Comparison of ENCODE assay signal across 18 cellular contexts in the genomic region with DNA sequence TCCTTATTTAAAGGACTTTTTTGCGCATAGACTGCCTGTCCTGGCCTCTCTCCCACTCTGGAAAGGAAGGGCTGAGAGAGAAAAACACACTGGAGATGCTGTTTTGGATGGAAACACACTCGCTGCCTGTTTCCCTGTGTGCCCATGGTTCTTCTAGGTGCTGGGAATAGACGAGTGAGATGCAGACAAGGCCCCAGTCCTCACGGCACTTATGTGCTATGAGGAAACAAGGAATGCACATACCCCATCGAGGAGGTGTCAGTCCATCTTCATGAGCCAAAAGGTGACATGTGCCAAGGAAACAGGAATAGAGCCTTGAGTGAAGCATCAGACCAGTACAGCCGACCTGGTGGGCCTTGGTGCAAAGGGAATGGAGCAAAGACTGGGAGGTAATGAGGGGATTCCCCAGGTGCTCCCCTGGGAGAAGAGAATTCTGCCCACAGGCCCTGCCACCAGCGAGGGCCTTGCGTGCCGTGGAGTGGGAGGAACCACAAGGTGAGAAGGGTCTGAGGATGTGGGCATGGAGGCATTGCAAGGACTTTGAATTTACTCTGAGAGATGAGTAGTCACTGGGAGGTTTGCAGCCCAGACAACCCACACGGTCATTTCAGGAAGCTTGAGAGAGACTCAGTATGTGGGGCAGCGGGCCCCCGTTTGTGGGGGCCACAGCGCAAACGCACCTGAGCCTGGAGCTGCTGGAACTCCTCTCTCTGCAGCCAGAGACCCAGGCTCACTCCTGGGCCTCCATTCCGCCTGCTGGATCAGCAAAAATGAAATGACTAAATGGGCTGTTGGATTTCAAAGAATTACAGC.
A peak's percentile ranks its signal among the peaks of the same experiment; 100 is the strongest.
DNase-seq lines count a peak whose midpoint lies in the region; ATAC-seq, FAIRE-seq and TF ChIP-seq lines count a peak whose summit lies in the region.
"Had no signal": no experiment of that assay in that cellular context is flagged by ENCODE, and none has a peak within 500 bp of the region (broad histone marks: within the 10 kb centered on the region; RNA-seq: fewer than 3 reads in every experiment).

No MANE protein-coding gene starts in this region.

- CTCF ChIA-PET in activated CD8-positive, alpha-beta T cell treated with anti-CD3 and anti-CD28 coated beads, Interleukin-2, amount 10 ng/mL, durations not matched to agents 7 days and 5 days (lab: Charles Lee), result no interaction called here
- CTCF ChIA-PET in activated CD8-positive, alpha-beta T cell treated with anti-CD3 and anti-CD28 coated beads for 36 hours (lab: Charles Lee), result no interaction called here
- CTCF ChIA-PET in endothelial cell of umbilical vein (lab: Charles Lee), result interaction anchor here (1.0 to 1.6 kb wide), 3 partner anchors 9 to 173 kb away, joined by 3 to 5 read pairs (median 4); no protein-coding TSS in a partner anchor

- ATAC-seq in activated CD8-positive, alpha-beta T cell treated with anti-CD3 and anti-CD28 coated beads, Interleukin-2, amount 10 ng/mL, durations not matched to agents 7 days and 5 days, result no peak
- ATAC-seq in activated CD8-positive, alpha-beta T cell treated with anti-CD3 and anti-CD28 coated beads for 36 hours, result no peak
- no peak for ATAC-seq in GM19455 (IDR thresholded peaks at IDR 0.05; ENCODE audit: unreplicated experiment)
- ATAC-seq: CD8-positive, alpha-beta T cell had no signal

- POLR2A ChIA-PET in activated CD8-positive, alpha-beta T cell treated with anti-CD3 and anti-CD28 coated beads, Interleukin-2, amount 10 ng/mL, durations not matched to agents 7 days and 5 days (lab: Charles Lee), result no interaction called here
- POLR2A ChIA-PET in activated CD8-positive, alpha-beta T cell treated with anti-CD3 and anti-CD28 coated beads for 36 hours (lab: Charles Lee), result no interaction called here
- POLR2A ChIA-PET in endothelial cell of umbilical vein (lab: Charles Lee), result no interaction called here

- H2AFZ ChIP-seq in endothelial cell of umbilical vein (ENCODE audit: low read depth, low read length), result peak overlapping the region; percentile 12
- peak overlapping the region; percentile 41 for H2AFZ ChIP-seq in neural progenitor cell (replicated peaks)

- FAIRE-seq in endothelial cell of umbilical vein (lab: Jason Lieb, UNC), result peak; percentile 70
- FAIRE-seq: colon, GM12892 had no signal

- no peak overlapping the region for H3K4me3 Mint-ChIP-seq in activated CD8-positive, alpha-beta T cell treated with anti-CD3 and anti-CD28 coated beads, Interleukin-2, amount 10 ng/mL, durations not matched to agents 7 days and 5 days
- H3K4me3 Mint-ChIP-seq in activated CD8-positive, alpha-beta T cell treated with anti-CD3 and anti-CD28 coated beads for 36 hours, result no peak overlapping the region
- H3K4me3 Mint-ChIP-seq in neural progenitor cell (no peak overlapping the region), type B pancreatic cell (no peak overlapping the region)
- H3K4me3 Mint-ChIP-seq: activated naive CD8-positive, alpha-beta T cell treated with anti-CD3 and anti-CD28 coated beads for 36 hours; CD8-positive, alpha-beta T cell had no signal

- H3K9me1 ChIP-seq in endothelial cell of umbilical vein (replicated peaks; ENCODE audit: control insufficient read depth, extremely low read depth, insufficient read depth, low read length), result no peaks in the 10 kb centered on the region

- dilution Hi-C loops in endothelial cell of umbilical vein (cut with MboI; ENCODE audit: extremely low pct_ligation_motif_present, low sequenced_read_pairs), result loop anchor here (5.0 kb wide), 1 partner anchor 56 kb away; no protein-coding TSS in a partner anchor

- H3K27me3 Mint-ChIP-seq in activated CD8-positive, alpha-beta T cell treated with anti-CD3 and anti-CD28 coated beads, Interleukin-2, amount 10 ng/mL, durations not matched to agents 7 days and 5 days (ENCODE audit: low read depth), result peaks cover 7% of the 10 kb centered on the region
- peaks cover 3% of the 10 kb centered on the region for H3K27me3 Mint-ChIP-seq in activated CD8-positive, alpha-beta T cell treated with anti-CD3 and anti-CD28 coated beads for 36 hours
- H3K27me3 Mint-ChIP-seq in neural progenitor cell (ENCODE audit: insufficient read depth, low read depth) (peaks cover 3% of the 10 kb centered on the region), type B pancreatic cell (no peaks in the 10 kb centered on the region)

- no peaks in the 10 kb centered on the region for H3K4me1 Mint-ChIP-seq in activated CD8-positive, alpha-beta T cell treated with anti-CD3 and anti-CD28 coated beads, Interleukin-2, amount 10 ng/mL, durations not matched to agents 7 days and 5 days (ENCODE audit: low read depth)
- no peaks in the 10 kb centered on the region for H3K4me1 Mint-ChIP-seq in activated CD8-positive, alpha-beta T cell treated with anti-CD3 and anti-CD28 coated beads for 36 hours (ENCODE audit: low read depth)
- H3K4me1 Mint-ChIP-seq in neural progenitor cell, result peaks cover 29% of the 10 kb centered on the region
- H3K4me1 Mint-ChIP-seq in type B pancreatic cell (ENCODE audit: unreplicated experiment), result peaks cover 42% of the 10 kb centered on the region
- H3K4me1 Mint-ChIP-seq: activated naive CD8-positive, alpha-beta T cell treated with anti-CD3 and anti-CD28 coated beads for 36 hours had no signal

- DNase-seq in activated CD8-positive, alpha-beta T cell treated with anti-CD3 and anti-CD28 coated beads, Interleukin-2, amount 10 ng/mL, durations not matched to agents 7 days and 5 days, result peak; percentile 2
- DNase-seq in activated CD8-positive, alpha-beta T cell treated with anti-CD3 and anti-CD28 coated beads for 36 hours, result no peak
- DNase-seq in endothelial cell of umbilical vein (ENCODE audit: low read depth, low spot score) (no peak), neural progenitor cell (ENCODE audit: low spot score) (no peak), type B pancreatic cell (ENCODE audit: extremely low spot score, unreplicated experiment) (no peak), NOMO-1 treated with DMSO at 0.1 percent for 48 hours (lab: John Stamatoyannopoulos, UW; ENCODE audit: unreplicated experiment) (no peak), NCI-H69 (lab: John Stamatoyannopoulos, UW) (no peak)
- DNase-seq: 8988T; activated naive CD8-positive, alpha-beta T cell treated with anti-CD3 and anti-CD28 coated beads for 36 hours; CD8-positive, alpha-beta T cell; NCI-H2171; stimulated activated CD4-positive, alpha-beta T cell treated with anti-CD3 and anti-CD28 coated beads, Interleukin-2, amount 100 ng/mL, for 24 hours; stimulated activated CD8-positive, alpha-beta memory T cell treated with anti-CD3 and anti-CD28 coated beads, Interleukin-4, amount 100 ng/mL, for 48 hours had no signal

- peak; percentile 14 for TF ChIP-seq POLR2A in endothelial cell of umbilical vein (IDR thresholded peaks at IDR 0.05; ENCODE audit: low read depth, low read length)

- H3K9ac ChIP-seq in endothelial cell of umbilical vein (replicated peaks; ENCODE audit: extremely low read depth, insufficient read depth, low read length), result peak overlapping the region; percentile 89
- no peak overlapping the region for H3K9ac ChIP-seq in neural progenitor cell

- H3K4me2 ChIP-seq in endothelial cell of umbilical vein (ENCODE audit: insufficient read depth, low read length) (peak overlapping the region; percentile 53), neural progenitor cell (no peak overlapping the region)

- no peak overlapping the region for H3K27ac Mint-ChIP-seq in activated CD8-positive, alpha-beta T cell treated with anti-CD3 and anti-CD28 coated beads, Interleukin-2, amount 10 ng/mL, durations not matched to agents 7 days and 5 days
- H3K27ac Mint-ChIP-seq in activated CD8-positive, alpha-beta T cell treated with anti-CD3 and anti-CD28 coated beads for 36 hours, result no peak overlapping the region
- H3K27ac Mint-ChIP-seq in neural progenitor cell (peak overlapping the region; percentile 78), type B pancreatic cell (peak overlapping the region; percentile 36)
- H3K27ac Mint-ChIP-seq: activated naive CD8-positive, alpha-beta T cell treated with anti-CD3 and anti-CD28 coated beads for 36 hours; CD8-positive, alpha-beta T cell had no signal

- peaks cover 35% of the 10 kb centered on the region for H3K4me1 ChIP-seq in endothelial cell of umbilical vein (ENCODE audit: control insufficient read depth, extremely low read depth, insufficient read depth, low read length)
- H3K4me1 ChIP-seq in neural progenitor cell, result peaks cover 5% of the 10 kb centered on the region
- H3K4me1 ChIP-seq: prostate gland had no signal

- H3K4me3 ChIP-seq in endothelial cell of umbilical vein (replicated peaks in 1 of 3; ENCODE audit: insufficient read depth in 1 of 3, low read depth in 1 of 3, low read length in 3 of 3), result no peak overlapping the region
- no peak overlapping the region for H3K4me3 ChIP-seq in neural progenitor cell
- H3K4me3 ChIP-seq: prostate gland, SK-N-MC had no signal

- H3K36me3 ChIP-seq in endothelial cell of umbilical vein (ENCODE audit: control insufficient read depth in 2 of 2, extremely low read depth in 1 of 2, insufficient read depth in 2 of 2, low read length in 2 of 2) (no peaks in the 10 kb centered on the region), neural progenitor cell (no peaks in the 10 kb centered on the region)
- H3K36me3 ChIP-seq: prostate gland had no signal

- H3K79me2 ChIP-seq in endothelial cell of umbilical vein (ENCODE audit: control insufficient read depth, insufficient read depth, low read length), result no peaks in the 10 kb centered on the region
- H3K79me2 ChIP-seq in neural progenitor cell (ENCODE audit: low read depth), result no peaks in the 10 kb centered on the region

- H3K27ac ChIP-seq in endothelial cell of umbilical vein (ENCODE audit: insufficient read depth, low read depth, low read length), result peak overlapping the region; percentile 98
- H3K27ac ChIP-seq in neural progenitor cell, result no peak overlapping the region
- H3K27ac ChIP-seq: prostate gland, SK-N-MC had no signal

- H3K36me3 Mint-ChIP-seq in activated CD8-positive, alpha-beta T cell treated with anti-CD3 and anti-CD28 coated beads, Interleukin-2, amount 10 ng/mL, durations not matched to agents 7 days and 5 days (ENCODE audit: low read depth), result no peaks in the 10 kb centered on the region
- H3K36me3 Mint-ChIP-seq in activated CD8-positive, alpha-beta T cell treated with anti-CD3 and anti-CD28 coated beads for 36 hours (ENCODE audit: low read depth), result no peaks in the 10 kb centered on the region
- H3K36me3 Mint-ChIP-seq in neural progenitor cell, result no peaks in the 10 kb centered on the region
- no peaks in the 10 kb centered on the region for H3K36me3 Mint-ChIP-seq in type B pancreatic cell
- H3K36me3 Mint-ChIP-seq: activated naive CD8-positive, alpha-beta T cell treated with anti-CD3 and anti-CD28 coated beads for 36 hours; CD8-positive, alpha-beta T cell had no signal

- BruUV-seq in endothelial cell of umbilical vein (replicated peaks; lab: Mats Ljungman, UMichigan), result TSS peak; percentile 85

- H3K27me3 ChIP-seq in endothelial cell of umbilical vein (ENCODE audit: control insufficient read depth in 2 of 2, insufficient read depth in 2 of 2, low read length in 2 of 2) (no peaks in the 10 kb centered on the region), neural progenitor cell (no peaks in the 10 kb centered on the region)

- H3K9me3 Mint-ChIP-seq in activated CD8-positive, alpha-beta T cell treated with anti-CD3 and anti-CD28 coated beads, Interleukin-2, amount 10 ng/mL, durations not matched to agents 7 days and 5 days (ENCODE audit: insufficient read depth), result no peaks in the 10 kb centered on the region
- no peaks in the 10 kb centered on the region for H3K9me3 Mint-ChIP-seq in activated CD8-positive, alpha-beta T cell treated with anti-CD3 and anti-CD28 coated beads for 36 hours
- H3K9me3 Mint-ChIP-seq in neural progenitor cell (no peaks in the 10 kb centered on the region), type B pancreatic cell (peaks cover 3% of the 10 kb centered on the region)
- H3K9me3 Mint-ChIP-seq: activated naive CD8-positive, alpha-beta T cell treated with anti-CD3 and anti-CD28 coated beads for 36 hours; CD8-positive, alpha-beta T cell had no signal

- no peak for TF ChIP-seq CTCF in activated CD8-positive, alpha-beta T cell treated with anti-CD3 and anti-CD28 coated beads for 36 hours (IDR thresholded peaks at IDR 0.05)
- TF ChIP-seq CTCF in endothelial cell of umbilical vein (IDR thresholded peaks at IDR 0.05; ENCODE audit: extremely low read depth in 1 of 2, insufficient read depth in 1 of 2, low read depth in 1 of 2, low read length in 2 of 2) (no peak), neural progenitor cell (IDR thresholded peaks at IDR 0.05) (no peak), type B pancreatic cell (conservative IDR thresholded peaks at IDR 0.05) (no peak)

- H3K9me3 ChIP-seq in endothelial cell of umbilical vein (replicated peaks; ENCODE audit: control insufficient read depth, insufficient read depth, low read length), result no peaks in the 10 kb centered on the region
- no peaks in the 10 kb centered on the region for H3K9me3 ChIP-seq in neural progenitor cell (ENCODE audit: low read depth)
- H3K9me3 ChIP-seq: prostate gland had no signal

- H4K20me1 ChIP-seq in endothelial cell of umbilical vein (replicated peaks; ENCODE audit: control insufficient read depth, extremely low read depth, insufficient read depth, low read length) (no peaks in the 10 kb centered on the region), neural progenitor cell (ENCODE audit: low read depth) (no peaks in the 10 kb centered on the region)

- no peaks in the 10 kb centered on the region for H3F3A ChIP-seq in neural progenitor cell (ENCODE audit: low read depth)

- intact Hi-C loops in activated CD8-positive, alpha-beta T cell treated with anti-CD3 and anti-CD28 coated beads for 36 hours (cut with micrococcal nuclease), result no loop called here
- intact Hi-C loops in endothelial cell of umbilical vein (cut with micrococcal nuclease), result loop anchor here (1.0 to 5.0 kb wide), 8 partner anchors 17 to 381 kb away; a partner anchor contains a TSS

Comparison
In these comparisons a context has a peak if more than half of its experiments do, and no peak if none do; other contexts are left out.
1. H3K27ac Mint-ChIP-seq: peak in neural progenitor cell (single experiment) and type B pancreatic cell (single experiment); none in activated CD8-positive, alpha-beta T cell treated with anti-CD3 and anti-CD28 coated beads, Interleukin-2, amount 10 ng/mL, durations not matched to agents 7 days and 5 days (single experiment) and activated CD8-positive, alpha-beta T cell treated with anti-CD3 and anti-CD28 coated beads for 36 hours (single experiment).